8 cellular contexts compared by ENCODE assay signal in genomic region chr2:96264656-96265348, GRCh38. TPM values are rescaled to one million over a fixed set of nuclear protein-coding genes. Genes with fewer than 3 reads are reported as not detected.
A peak's percentile ranks its signal among the peaks of the same experiment; 100 is the strongest.
DNase-seq lines count a peak whose midpoint lies in the region; ATAC-seq and TF ChIP-seq lines count a peak whose summit lies in the region.

No MANE protein-coding gene starts in this region.

- H3K4me3 ChIP-seq in Caco-2 (ENCODE audit: low read depth, low read length) (peak overlapping the region; percentile 92), GM23338 (peak overlapping the region; percentile 100), retinal pigment epithelial cell (ENCODE audit: low read length) (peak overlapping the region; percentile 90)

- H3K4me3 Mint-ChIP-seq in Caco-2 (ENCODE audit: unreplicated experiment) (peak overlapping the region; percentile 88), GM23338 (peak overlapping the region; percentile 73)
- peak overlapping the region; percentile 91 for H3K4me3 Mint-ChIP-seq in activated naive CD4-positive, alpha-beta T cell treated with anti-CD3 and anti-CD28 coated beads, Interleukin-2, amount 10 ng/mL, durations not matched to agents 7 days and 5 days

- no peaks in the 10 kb centered on the region for H3K9me3 ChIP-seq in Caco-2

- H3F3A ChIP-seq in GM23338 (replicated peaks; ENCODE audit: low read depth) = peaks cover 10% of the 10 kb centered on the region

- H3K36me3 Mint-ChIP-seq in Caco-2 (ENCODE audit: insufficient read depth, unreplicated experiment) (peaks cover 43% of the 10 kb centered on the region), GM23338 (ENCODE audit: low read depth) (peaks cover 29% of the 10 kb centered on the region)
- H3K36me3 Mint-ChIP-seq in activated naive CD4-positive, alpha-beta T cell treated with anti-CD3 and anti-CD28 coated beads, Interleukin-2, amount 10 ng/mL, durations not matched to agents 7 days and 5 days = peaks cover 42% of the 10 kb centered on the region

- CTCF ChIA-PET in Caco-2 (lab: Charles Lee) = interaction anchor here (0.6 to 1.1 kb wide), 2 partner anchors 126 to 272 kb away, joined by 3 to 4 read pairs; partner anchors contain the start of gene ASTL
- CTCF ChIA-PET in activated naive CD4-positive, alpha-beta T cell treated with anti-CD3 and anti-CD28 coated beads, Interleukin-2, amount 10 ng/mL, durations not matched to agents 7 days and 5 days (lab: Charles Lee) = interaction anchor here (0.8 to 2.1 kb wide), 6 partner anchors 11 to 126 kb away, joined by 3 to 11 read pairs (median 4); no protein-coding TSS in a partner anchor

- intact Hi-C loops in Caco-2 (cut with micrococcal nuclease; ENCODE audit: unreplicated experiment) (loop anchor here (1.0 to 10.0 kb wide), 5 partner anchors 57 to 270 kb away; partner anchors contain the start of genes ANKRD36C, NEURL3 and STARD7), left cardiac atrium (cut with DNase I) (loop anchor here in 1 of 2 donors (2.0 kb wide), 1 partner anchor 56 kb away; the partner anchor contains the start of gene STARD7)

- H3K27ac Mint-ChIP-seq in Caco-2 (ENCODE audit: unreplicated experiment) (peak overlapping the region; percentile 67), GM23338 (no peak overlapping the region)
- peak overlapping the region; percentile 85 for H3K27ac Mint-ChIP-seq in activated naive CD4-positive, alpha-beta T cell treated with anti-CD3 and anti-CD28 coated beads, Interleukin-2, amount 10 ng/mL, durations not matched to agents 7 days and 5 days

- H3K4me1 Mint-ChIP-seq in Caco-2 (ENCODE audit: low read depth, unreplicated experiment) (peaks cover 30% of the 10 kb centered on the region), GM23338 (peaks cover 27% of the 10 kb centered on the region)
- peaks cover 56% of the 10 kb centered on the region for H3K4me1 Mint-ChIP-seq in activated naive CD4-positive, alpha-beta T cell treated with anti-CD3 and anti-CD28 coated beads, Interleukin-2, amount 10 ng/mL, durations not matched to agents 7 days and 5 days

- H3K27me3 ChIP-seq in Caco-2 (replicated peaks; ENCODE audit: control insufficient read depth, insufficient read depth, low read length) (no peaks in the 10 kb centered on the region), GM23338 (ENCODE audit: insufficient read depth) (no peaks in the 10 kb centered on the region)

- ATAC-seq in GM23338 = peak; percentile 2
- ATAC-seq in left cardiac atrium = peak; percentile 7 to 13
- ATAC-seq in HG03108 (IDR thresholded peaks at IDR 0.05; ENCODE audit: unreplicated experiment) = no peak

- no peaks in the 10 kb centered on the region for H3K9me3 Mint-ChIP-seq in Caco-2 (ENCODE audit: unreplicated experiment)
- no peaks in the 10 kb centered on the region; the same call in 2 of the 3 replicates for H3K9me3 Mint-ChIP-seq in GM23338
- H3K9me3 Mint-ChIP-seq in activated naive CD4-positive, alpha-beta T cell treated with anti-CD3 and anti-CD28 coated beads, Interleukin-2, amount 10 ng/mL, durations not matched to agents 7 days and 5 days = no peaks in the 10 kb centered on the region

- peak in 1 of 2 experiments; percentile 35 for DNase-seq in Caco-2
- DNase-seq in GM23338 (ENCODE audit: low spot score) = peak; percentile 50
- peak; percentile 53 for DNase-seq in NCI-H524 treated with DMSO at 0.1 percent for 48 hours (lab: John Stamatoyannopoulos, UW)
- DNase-seq in activated naive CD4-positive, alpha-beta T cell treated with anti-CD3 and anti-CD28 coated beads, Interleukin-2, amount 10 ng/mL, durations not matched to agents 7 days and 5 days = peak; percentile 59
- DNase-seq in left cardiac atrium = peak; percentile 46
- DNase-seq in retinal pigment epithelial cell (ENCODE audit: low read depth) = no peak
- no peak for DNase-seq in NCI-H446 treated with DMSO at 0.1 percent for 48 hours (lab: John Stamatoyannopoulos, UW)

- H3K27me3 Mint-ChIP-seq in Caco-2 (ENCODE audit: insufficient read depth, unreplicated experiment) = no peaks in the 10 kb centered on the region
- H3K27me3 Mint-ChIP-seq in GM23338 (ENCODE audit: insufficient read depth, low read depth, poor library complexity) = peaks cover 12% of the 10 kb centered on the region
- H3K27me3 Mint-ChIP-seq in activated naive CD4-positive, alpha-beta T cell treated with anti-CD3 and anti-CD28 coated beads, Interleukin-2, amount 10 ng/mL, durations not matched to agents 7 days and 5 days = no peaks in the 10 kb centered on the region

- BruUV-seq in Caco-2 (replicated peaks; lab: Mats Ljungman, UMichigan) = no TSS peak

- H3K36me3 ChIP-seq in Caco-2 (ENCODE audit: control insufficient read depth, insufficient read depth, low read length) (no peaks in the 10 kb centered on the region; the same call in 1 of the 2 replicates), GM23338 (ENCODE audit: insufficient read depth) (peaks cover 17% of the 10 kb centered on the region)

- H3K4me1 ChIP-seq in Caco-2 (peaks cover 40% of the 10 kb centered on the region), GM23338 (ENCODE audit: insufficient read depth) (peaks cover 10% of the 10 kb centered on the region; the same call in 1 of the 2 replicates)

- H2AFZ ChIP-seq in GM23338 = no peak overlapping the region

- H3K27ac ChIP-seq in GM23338 (ENCODE audit: low read depth) = no peak overlapping the region

- POLR2A ChIA-PET in Caco-2 (lab: Charles Lee) = no interaction called here

- peak overlapping the region; percentile 93 for H3K4me2 ChIP-seq in GM23338

- no peaks in the 10 kb centered on the region for H3K9me2 ChIP-seq in GM23338 (ENCODE audit: insufficient read depth)

- H3K79me2 ChIP-seq in GM23338 (replicated peaks; ENCODE audit: insufficient read depth) = peaks cover 55% of the 10 kb centered on the region

- peak; percentile 26 to 44 for TF ChIP-seq CTCF in Caco-2 (IDR thresholded peaks at IDR 0.05; ENCODE audit: insufficient read depth in 1 of 2, low read depth in 1 of 2, low read length in 1 of 2, severe bottlenecking in 1 of 2, unreplicated experiment in 1 of 2)
- peak; percentile 45 to 46 for TF ChIP-seq CTCF in GM23338 (conservative IDR thresholded peaks at IDR 0.05; ENCODE audit: low read depth in 2 of 2)
- TF ChIP-seq CTCF in retinal pigment epithelial cell (conservative IDR thresholded peaks at IDR 0.05; ENCODE audit: low read depth, low read length) = peak; percentile 66

- peaks cover 48% of the 10 kb centered on the region for H4K20me1 ChIP-seq in GM23338 (replicated peaks; ENCODE audit: insufficient read depth)

TF ChIP-seq in GM23338, 12 proteins besides CTCF, POLR2A, EP300 and RAD21 (continues in another document):
- TF ChIP-seq ZNF331 (CRISPR knock-in tag; IDR thresholded peaks at IDR 0.05; ENCODE audit: low read depth) (no peak), ETS1 (IDR thresholded peaks at IDR 0.05) (no peak), EZH2phosphoT487 (IDR thresholded peaks at IDR 0.05; ENCODE audit: unreplicated experiment) (no peak), NANOG (IDR thresholded peaks at IDR 0.05; ENCODE audit: borderline replicate concordance) (no peak), POLR2AphosphoS5 (IDR thresholded peaks at IDR 0.05; ENCODE audit: low read depth) (no peak)

RNA-seq across cellular contexts. Expression of gene TMEM127, which starts 1.0 kb away (rescaled TPM):
- 43.3 and 49.1 TPM in 2 replicates for total RNA-seq in Caco-2 (2022)
- 19.9 and 24.6 TPM in 2 replicates for total RNA-seq in GM23338 (2014; rRNA removed; shearing (Covaris generic))
- polyA plus RNA-seq in GM23338 (2016; fragmentation: Nextera tagmentation; extraction: Ambion mirVana) = 4.5 and 4.9 TPM in 2 replicates
- total RNA-seq in left cardiac atrium = 10 to 100 TPM; 64.4 to 86.6 TPM

RNA-seq across cellular contexts. Expression of gene CIAO1, which starts 1.2 kb away (rescaled TPM):
- total RNA-seq in Caco-2 (2022) (93.8 and 97.9 TPM in 2 replicates), left cardiac atrium (10 to 100 TPM; 50.0 to 52.7 TPM)
- 87.0 and 119 TPM in 2 replicates for total RNA-seq in GM23338 (2014; rRNA removed; shearing (Covaris generic))
- 44.1 and 48.8 TPM in 2 replicates for polyA plus RNA-seq in GM23338 (2016; fragmentation: Nextera tagmentation; extraction: Ambion mirVana)

RNA-seq across cellular contexts. Expression of gene SNRNP200, which starts 40.5 kb away (rescaled TPM):
- total RNA-seq in Caco-2 (2022) (240 and 259 TPM in 2 replicates), left cardiac atrium (10 to 100 TPM; 51.6 to 61.5 TPM)
- 174 and 179 TPM in 2 replicates for total RNA-seq in GM23338 (2014; rRNA removed; shearing (Covaris generic))
- polyA plus RNA-seq in GM23338 (2016; fragmentation: Nextera tagmentation; extraction: Ambion mirVana) = 70.7 and 72.3 TPM in 2 replicates

RNA-seq across cellular contexts. Expression of gene STARD7, which starts 56.2 kb away (rescaled TPM):
- 214 and 224 TPM in 2 replicates for total RNA-seq in Caco-2 (2022)
- total RNA-seq in GM23338 (2014; rRNA removed; shearing (Covaris generic)) = 222 TPM in 2 replicates
- 72.0 and 72.2 TPM in 2 replicates for polyA plus RNA-seq in GM23338 (2016; fragmentation: Nextera tagmentation; extraction: Ambion mirVana)
- 100 to 1,000 TPM; 135 to 185 TPM for total RNA-seq in left cardiac atrium

Comparison
In these comparisons a context has a peak if more than half of its experiments do, and no peak if none do; other contexts are left out.
1. DNase-seq: peak in GM23338 (single experiment), NCI-H524 treated with DMSO at 0.1 percent for 48 hours (single experiment), activated naive CD4-positive, alpha-beta T cell treated with anti-CD3 and anti-CD28 coated beads, Interleukin-2, amount 10 ng/mL, durations not matched to agents 7 days and 5 days (single experiment) and left cardiac atrium (single experiment); none in retinal pigment epithelial cell (single experiment) and NCI-H446 treated with DMSO at 0.1 percent for 48 hours (single experiment).
2. Peak in every context shown above with its lines, with median percentiles within 50 percentile points of each other: H3K4me3 ChIP-seq, H3K4me3 Mint-ChIP-seq and CTCF ChIP-seq.